ENCODE assay signal across 8 cellular contexts in the genomic region with DNA sequence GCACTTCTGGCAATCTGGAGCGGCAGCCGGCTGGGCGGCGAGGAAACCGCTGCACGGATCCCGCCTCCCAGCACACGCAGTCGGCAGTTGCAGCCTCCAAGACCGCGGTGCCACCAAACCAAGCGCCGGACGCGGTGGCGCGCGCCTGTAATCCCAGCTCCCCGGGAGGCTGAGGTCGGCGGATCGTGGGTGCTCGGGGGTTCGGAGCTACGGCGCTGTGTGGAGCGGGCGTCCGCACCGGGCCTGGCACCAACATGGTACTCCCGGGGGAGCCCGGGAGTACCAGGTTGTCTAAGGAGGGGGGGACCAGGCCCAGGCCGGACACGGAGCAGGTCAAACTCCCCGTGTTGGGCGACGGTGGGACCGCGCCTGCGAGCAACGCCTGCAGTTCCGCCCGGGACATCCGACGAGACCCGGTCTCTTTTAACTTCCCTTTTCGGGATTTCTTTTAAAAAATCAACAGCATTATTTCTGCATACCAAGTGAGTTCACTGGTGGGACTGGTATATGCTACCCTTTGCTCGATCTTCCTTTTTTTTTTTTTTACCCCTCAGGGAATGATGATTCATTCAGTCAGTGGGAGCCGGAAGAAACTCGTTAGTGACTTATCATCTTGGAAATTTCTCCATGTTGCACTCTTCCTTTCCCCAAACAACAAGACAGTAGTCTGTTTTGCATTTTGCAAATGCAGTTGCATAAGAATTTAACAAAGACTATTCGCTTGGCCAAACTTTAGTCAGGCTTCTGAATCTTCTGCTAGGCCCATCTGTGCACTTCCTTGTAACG. TPM values are rescaled to one million over a fixed set of nuclear protein-coding genes. Genes with fewer than 3 reads are reported as not detected.
DNase-seq lines count a peak whose midpoint lies in the region; ATAC-seq and TF ChIP-seq lines count a peak whose summit lies in the region.

No MANE protein-coding gene starts in this region.

- H3K4me3 Mint-ChIP-seq in stimulated activated naive B cell treated with anti-CD40 and anti-IgM and Interleukin-4, amounts not matched to agents 10 μg/mL and 1 μg/mL and 100 μg/mL, for 72 hours, result peak overlapping the region; percentile 77 to 88

- intact Hi-C loops in left ventricle myocardium inferior (cut with micrococcal nuclease), result no loop called here

- peaks cover 20 to 44% of the 10 kb centered on the region in 2 donors for H3K4me1 Mint-ChIP-seq in stimulated activated naive B cell treated with anti-CD40 and anti-IgM and Interleukin-4, amounts not matched to agents 10 μg/mL and 1 μg/mL and 100 μg/mL, for 72 hours

- H3K36me3 ChIP-seq in left ventricle myocardium inferior, result no peaks in the 10 kb centered on the region

- peaks cover 35 to 50% of the 10 kb centered on the region in 2 donors for H3K27me3 Mint-ChIP-seq in stimulated activated naive B cell treated with anti-CD40 and anti-IgM and Interleukin-4, amounts not matched to agents 10 μg/mL and 1 μg/mL and 100 μg/mL, for 72 hours

- DNase-seq in activated T-cell treated with anti-CD3 and anti-CD28 coated beads, Interleukin-2, amount 50 U/mL, for 1 hour, result peak; percentile 45
- DNase-seq in activated T-cell treated with anti-CD3 and anti-CD28 coated beads for 4 hours (no peak), left ventricle myocardium inferior (no peak), HPDE6-E6E7 (ENCODE audit: extremely low spot score) (no peak)
- DNase-seq in activated T-cell treated with anti-CD3 and anti-CD28 coated beads, Interleukin-2, amount 50 U/mL, for 48 hours, result peak; percentile 42 to 52
- no peak for DNase-seq in stimulated activated naive B cell treated with anti-CD40 and anti-IgM and Interleukin-4, amounts not matched to agents 10 μg/mL and 1 μg/mL and 100 μg/mL, for 72 hours

- no peak for ATAC-seq in stimulated activated naive B cell treated with anti-CD40 and anti-IgM and Interleukin-4, amounts not matched to agents 10 μg/mL and 1 μg/mL and 100 μg/mL, for 72 hours (replicated peaks)
- no peak for ATAC-seq in HG03039 (IDR thresholded peaks at IDR 0.05; ENCODE audit: unreplicated experiment)
- ATAC-seq in HG02938 (IDR thresholded peaks at IDR 0.05; ENCODE audit: unreplicated experiment), result no peak

- no peaks in the 10 kb centered on the region for H3K9me3 Mint-ChIP-seq in stimulated activated naive B cell treated with anti-CD40 and anti-IgM and Interleukin-4, amounts not matched to agents 10 μg/mL and 1 μg/mL and 100 μg/mL, for 72 hours

- no peak for TF ChIP-seq CTCF in left ventricle myocardium inferior (IDR thresholded peaks at IDR 0.05; ENCODE audit: borderline replicate concordance)

- H3K4me1 ChIP-seq in left ventricle myocardium inferior, result peaks cover 11% of the 10 kb centered on the region

- peaks cover 27% of the 10 kb centered on the region for H3K27me3 ChIP-seq in left ventricle myocardium inferior (ENCODE audit: low read depth)

- peak overlapping the region; percentile 72 for H3K27ac Mint-ChIP-seq in stimulated activated naive B cell treated with anti-CD40 and anti-IgM and Interleukin-4, amounts not matched to agents 10 μg/mL and 1 μg/mL and 100 μg/mL, for 72 hours

- H3K27ac ChIP-seq in left ventricle myocardium inferior (replicated peaks), result no peak overlapping the region

- H3K4me3 ChIP-seq in left ventricle myocardium inferior, result peak overlapping the region; percentile 45

- H3K9me3 ChIP-seq in left ventricle myocardium inferior (replicated peaks), result no peaks in the 10 kb centered on the region

- peaks cover 5 to 6% of the 10 kb centered on the region in 2 donors for H3K36me3 Mint-ChIP-seq in stimulated activated naive B cell treated with anti-CD40 and anti-IgM and Interleukin-4, amounts not matched to agents 10 μg/mL and 1 μg/mL and 100 μg/mL, for 72 hours

RNA-seq across cellular contexts. Expression of a gene that starts 27.6 kb away (rescaled TPM):
- total RNA-seq in left ventricle myocardium inferior, result 0.36 TPM

RNA-seq across cellular contexts. Expression of a gene that starts 53.8 kb away (rescaled TPM):
- 17.8 TPM for total RNA-seq in left ventricle myocardium inferior

Comparison
In these comparisons a context has a peak if more than half of its experiments do, and no peak if none do; other contexts are left out.
1. DNase-seq: peak in activated T-cell treated with anti-CD3 and anti-CD28 coated beads, Interleukin-2, amount 50 U/mL, for 1 hour (single experiment) and activated T-cell treated with anti-CD3 and anti-CD28 coated beads, Interleukin-2, amount 50 U/mL, for 48 hours (2 of 2); none in activated T-cell treated with anti-CD3 and anti-CD28 coated beads for 4 hours (single experiment), left ventricle myocardium inferior (single experiment), stimulated activated naive B cell treated with anti-CD40 and anti-IgM and Interleukin-4, amounts not matched to agents 10 μg/mL and 1 μg/mL and 100 μg/mL, for 72 hours (single experiment) and HPDE6-E6E7 (single experiment).